Comparison of ENCODE assay signal across 8 cellular contexts in the genomic region with DNA sequence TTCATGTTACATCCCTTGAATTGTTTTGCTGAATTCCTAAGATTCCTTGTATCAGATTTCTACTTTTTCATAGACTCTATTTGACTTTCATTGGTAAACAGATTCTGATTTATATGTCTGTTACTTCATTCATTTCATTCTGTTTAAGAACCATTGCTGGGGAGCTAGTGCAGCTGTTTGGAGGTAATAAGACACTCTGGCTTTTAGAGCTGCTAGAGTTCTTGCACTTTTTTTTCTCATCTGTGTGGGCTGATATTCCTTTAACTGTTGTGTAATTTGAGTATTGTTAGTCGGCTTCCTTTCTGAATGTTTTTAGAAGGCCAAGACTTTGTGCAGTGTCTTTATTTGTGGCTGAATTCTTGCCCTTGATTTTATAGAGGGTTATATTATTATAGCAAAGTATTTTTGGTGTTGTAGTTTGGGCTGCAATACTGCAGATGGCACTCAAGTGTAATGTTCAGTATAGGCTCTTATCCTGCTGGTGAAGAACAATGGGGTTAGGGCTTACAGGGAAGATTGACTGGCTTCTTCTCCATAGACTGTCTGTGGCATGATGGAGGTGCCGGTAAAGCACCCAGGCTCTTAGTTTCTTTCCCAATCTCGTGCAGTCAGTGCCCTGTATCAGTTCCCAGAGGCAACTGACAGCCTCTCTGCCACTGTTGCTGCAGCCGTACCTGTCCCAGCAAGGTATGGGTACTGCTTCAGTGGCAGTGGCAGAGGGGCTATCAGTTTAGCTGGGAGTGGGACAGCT.
DNase-seq lines count a peak whose midpoint lies in the region; ATAC-seq and TF ChIP-seq lines count a peak whose summit lies in the region.

No MANE protein-coding gene starts in this region.

- no peaks in the 10 kb centered on the region for H3F3A ChIP-seq in SK-N-SH (replicated peaks; ENCODE audit: insufficient read depth)

- H3K27me3 ChIP-seq in HUES64 (ENCODE audit: insufficient read depth, low read length) (no peaks in the 10 kb centered on the region), SK-N-SH (ENCODE audit: insufficient read depth) (no peaks in the 10 kb centered on the region), kidney epithelial cell (ENCODE audit: control insufficient read depth, insufficient read depth, low read length) (peaks cover 2% of the 10 kb centered on the region)

- H3K9me2 ChIP-seq in SK-N-SH, result no peaks in the 10 kb centered on the region

- H3K4me1 ChIP-seq in HUES64 (ENCODE audit: insufficient read depth, low read length) (peaks cover 5% of the 10 kb centered on the region; the same call in 1 of the 2 replicates), SK-N-SH (ENCODE audit: control insufficient read depth in 1 of 2, insufficient read depth in 2 of 2, low read depth in 1 of 2, low read length in 1 of 2) (no peaks in the 10 kb centered on the region)

- H3K4me3 ChIP-seq in HUES64 (ENCODE audit: low read length) (no peak overlapping the region), SK-N-SH (ENCODE audit: low read depth in 2 of 2, low read length in 1 of 2) (no peak overlapping the region; a peak in 1 of 4 replicates), kidney epithelial cell (ENCODE audit: low read depth, low read length) (no peak overlapping the region)

- no peak for TF ChIP-seq EP300 in SK-N-SH (IDR thresholded peaks at IDR 0.05; ENCODE audit: borderline replicate concordance in 1 of 2, low read depth in 1 of 2, low read length in 1 of 2)

- peak; percentile 61 for TF ChIP-seq RAD21 in SK-N-SH (IDR thresholded peaks at IDR 0.05; ENCODE audit: low read length)

- no peak overlapping the region for H3K4me2 ChIP-seq in SK-N-SH

- peak; percentile 52 for TF ChIP-seq CTCF in SK-N-SH (IDR thresholded peaks at IDR 0.05)
- peak; percentile 58 for TF ChIP-seq CTCF in kidney epithelial cell (IDR thresholded peaks at IDR 0.05; ENCODE audit: insufficient read depth, low read length, poor library complexity, severe bottlenecking)

- H3K9me3 ChIP-seq in HUES64 (ENCODE audit: insufficient read depth, low read depth, low read length), result no peaks in the 10 kb centered on the region
- no peaks in the 10 kb centered on the region for H3K9me3 ChIP-seq in SK-N-SH

- CTCF ChIA-PET in SK-N-SH (lab: Yijun Ruan, JAX), result interaction anchor here (1.3 kb wide), 1 partner anchor 349 kb away, joined by 3 read pairs; no protein-coding TSS in a partner anchor

- H3K36me3 ChIP-seq in HUES64 (ENCODE audit: insufficient read depth, low read length) (no peaks in the 10 kb centered on the region), SK-N-SH (replicated peaks in 1 of 2; ENCODE audit: control insufficient read depth in 1 of 2, insufficient read depth in 2 of 2, low read length in 1 of 2) (no peaks in the 10 kb centered on the region), kidney epithelial cell (ENCODE audit: control insufficient read depth, insufficient read depth, low read length) (no peaks in the 10 kb centered on the region)

- H4K20me1 ChIP-seq in SK-N-SH (ENCODE audit: insufficient read depth), result no peaks in the 10 kb centered on the region

- H2AFZ ChIP-seq in SK-N-SH (ENCODE audit: low read depth), result no peak overlapping the region

- WGBS in HUES64, result 51% methylated on average over 4 of the region's 4 CpGs
- 52% methylated on average over 4 of the region's 4 CpGs for WGBS in SK-N-SH (ENCODE audit: low lambda C conversion rate)

- POLR2A ChIA-PET in SK-N-SH (lab: Yijun Ruan, JAX), result no interaction called here

- H3K9ac ChIP-seq in HUES64 (ENCODE audit: low read depth, low read length) (0 out of 2 replicates have a peak overlapping the region, but pooled peaks have one; percentile 8), SK-N-SH (no peak overlapping the region)

- H3K27ac ChIP-seq in HUES64 (ENCODE audit: low read depth, low read length), result no peak overlapping the region
- no peak overlapping the region for H3K27ac ChIP-seq in SK-N-SH (ENCODE audit: low read depth in 2 of 2, low read length in 1 of 2)

- DNase-seq in ELF-1 (ENCODE audit: low read depth, low spot score) (peak; percentile 44), SK-N-SH (peak; percentile 15), kidney epithelial cell (ENCODE audit: low read depth) (peak; percentile 7), NCI-H2196 treated with DMSO at 0.1 percent for 48 hours (lab: John Stamatoyannopoulos, UW; ENCODE audit: unreplicated experiment) (no peak), NOMO-1 treated with dmso at 0.1 percent for 144 hours (lab: John Stamatoyannopoulos, UW; ENCODE audit: unreplicated experiment) (no peak)
- no peak for DNase-seq in effector CD4-positive, alpha-beta T cell

- peak; percentile 87 for ATAC-seq in GM21526 (IDR thresholded peaks at IDR 0.05; ENCODE audit: low FRiP score, unreplicated experiment)

- H3K79me2 ChIP-seq in SK-N-SH (ENCODE audit: insufficient read depth), result no peaks in the 10 kb centered on the region

TF ChIP-seq in SK-N-SH, 30 proteins besides CTCF, POLR2A, EP300 and RAD21:
- TF ChIP-seq EZH2phosphoT487 (IDR thresholded peaks at IDR 0.05; ENCODE audit: borderline replicate concordance, low read depth), result no peak
- TF ChIP-seq SMC3 (IDR thresholded peaks at IDR 0.05; ENCODE audit: low read depth, low read length), result peak; percentile 50

Comparison
In these comparisons a context has a peak if more than half of its experiments do, and no peak if none do; other contexts are left out.
1. DNase-seq: peak in ELF-1 (single experiment), SK-N-SH (single experiment) and kidney epithelial cell (single experiment); none in NCI-H2196 treated with DMSO at 0.1 percent for 48 hours (single experiment), effector CD4-positive, alpha-beta T cell (single experiment) and NOMO-1 treated with dmso at 0.1 percent for 144 hours (single experiment).